11 cellular contexts compared by ENCODE assay signal in genomic region chr17:40179923-40180659, GRCh38. TPM values are rescaled to one million over a fixed set of nuclear protein-coding genes. Genes with fewer than 3 reads are reported as not detected.
DNase-seq lines count a peak whose midpoint lies in the region; ATAC-seq, FAIRE-seq and TF ChIP-seq lines count a peak whose summit lies in the region.
"Had no signal": no experiment of that assay in that cellular context is flagged by ENCODE, and none has a peak within 500 bp of the region (broad histone marks: within the 10 kb centered on the region; RNA-seq: fewer than 3 reads in every experiment).

No MANE protein-coding gene starts in this region.

- no peak overlapping the region for H3K27ac Mint-ChIP-seq in activated naive CD4-positive, alpha-beta T cell treated with anti-CD3 and anti-CD28 coated beads, Interleukin-2, amount 10 ng/mL, durations not matched to agents 7 days and 5 days
- H3K27ac Mint-ChIP-seq: activated CD4-positive, alpha-beta T cell treated with anti-CD3 and anti-CD28 coated beads for 36 hours had no signal

- peaks cover 20% of the 10 kb centered on the region for H3K36me3 ChIP-seq in BLaER1
- H3K36me3 ChIP-seq in MG63, result peaks cover 38% of the 10 kb centered on the region
- no peaks in the 10 kb centered on the region for H3K36me3 ChIP-seq in mucosa of rectum (ENCODE audit: control insufficient read depth in 2 of 2, insufficient read depth in 2 of 2, low read length in 2 of 2)

- H3K4me1 Mint-ChIP-seq in activated naive CD4-positive, alpha-beta T cell treated with anti-CD3 and anti-CD28 coated beads, Interleukin-2, amount 10 ng/mL, durations not matched to agents 7 days and 5 days, result peaks cover 9% of the 10 kb centered on the region

- peaks cover 15% of the 10 kb centered on the region; the same call in 1 of the 2 replicates for H4K20me1 ChIP-seq in BLaER1

- H3K27ac ChIP-seq in BLaER1, result peak overlapping the region; percentile 70; the same call in 1 of the 2 replicates
- peak overlapping the region; percentile 90 to 98 for H3K27ac ChIP-seq in mucosa of rectum (ENCODE audit: low read depth in 2 of 2, low read length in 2 of 2)
- H3K27ac ChIP-seq: parathyroid adenoma had no signal

- H3K27me3 Mint-ChIP-seq in activated naive CD4-positive, alpha-beta T cell treated with anti-CD3 and anti-CD28 coated beads, Interleukin-2, amount 10 ng/mL, durations not matched to agents 7 days and 5 days, result peaks cover 8% of the 10 kb centered on the region
- H3K27me3 Mint-ChIP-seq: activated CD4-positive, alpha-beta T cell treated with anti-CD3 and anti-CD28 coated beads for 36 hours had no signal

- CTCF ChIA-PET in activated naive CD4-positive, alpha-beta T cell treated with anti-CD3 and anti-CD28 coated beads, Interleukin-2, amount 10 ng/mL, durations not matched to agents 7 days and 5 days (lab: Charles Lee), result interaction anchor here (0.9 to 1.3 kb wide), 4 partner anchors 11 to 168 kb away, joined by 3 to 4 read pairs (median 3); no protein-coding TSS in a partner anchor

- H3K4me3 ChIP-seq in BLaER1, result no peak overlapping the region
- H3K4me3 ChIP-seq in MG63, result no peak overlapping the region
- H3K4me3 ChIP-seq in mucosa of rectum (ENCODE audit: low read length in 2 of 2), result peak overlapping the region; percentile 56 to 63

- peak overlapping the region; percentile 42; the same call in 1 of the 2 replicates for H3K9ac ChIP-seq in BLaER1
- H3K9ac ChIP-seq in mucosa of rectum (ENCODE audit: low read depth in 1 of 2, low read length in 2 of 2), result peak overlapping the region; percentile 78 to 96
- H3K9ac ChIP-seq: parathyroid adenoma had no signal

- DNase-seq in MG63, result peak; percentile 58
- peak; percentile 45 for DNase-seq in brain pericyte (ENCODE audit: low read depth, low spot score)
- no peak for DNase-seq in activated naive CD4-positive, alpha-beta T cell treated with anti-CD3 and anti-CD28 coated beads, Interleukin-2, amount 10 ng/mL, durations not matched to agents 7 days and 5 days
- DNase-seq in GM12891 (ENCODE audit: insufficient read length, low spot score), result no peak
- DNase-seq in cortex of kidney (lab: John Stamatoyannopoulos, UW), result no peak
- DNase-seq: activated CD4-positive, alpha-beta T cell treated with anti-CD3 and anti-CD28 coated beads for 36 hours; central memory CD4-positive, alpha-beta T cell had no signal

- H3K27me3 ChIP-seq in BLaER1 (no peaks in the 10 kb centered on the region), MG63 (no peaks in the 10 kb centered on the region), mucosa of rectum (ENCODE audit: control insufficient read depth in 2 of 2, insufficient read depth in 2 of 2, low read length in 2 of 2) (no peaks in the 10 kb centered on the region)

- no peak for TF ChIP-seq POLR2A in GM12891 (IDR thresholded peaks at IDR 0.05; ENCODE audit: low read depth, low read length)

- H3K4me1 ChIP-seq in BLaER1 (peaks cover 44% of the 10 kb centered on the region), mucosa of rectum (ENCODE audit: control insufficient read depth in 2 of 2, insufficient read depth in 2 of 2, low read length in 2 of 2) (peaks cover 32 to 43% of the 10 kb centered on the region in 2 donors)
- H3K4me1 ChIP-seq: parathyroid adenoma had no signal

- no peak overlapping the region for H3K4me3 Mint-ChIP-seq in activated naive CD4-positive, alpha-beta T cell treated with anti-CD3 and anti-CD28 coated beads, Interleukin-2, amount 10 ng/mL, durations not matched to agents 7 days and 5 days
- H3K4me3 Mint-ChIP-seq: activated CD4-positive, alpha-beta T cell treated with anti-CD3 and anti-CD28 coated beads for 36 hours had no signal

- no peak for ATAC-seq in GM21390 (IDR thresholded peaks at IDR 0.05; ENCODE audit: unreplicated experiment)
- ATAC-seq: activated CD4-positive, alpha-beta T cell treated with anti-CD3 and anti-CD28 coated beads for 36 hours had no signal

- H3K9me3 Mint-ChIP-seq in activated naive CD4-positive, alpha-beta T cell treated with anti-CD3 and anti-CD28 coated beads, Interleukin-2, amount 10 ng/mL, durations not matched to agents 7 days and 5 days, result no peaks in the 10 kb centered on the region

- FAIRE-seq in GM12891 (lab: Jason Lieb, UNC), result no peak

- peak overlapping the region; percentile 100 for H3K4me2 ChIP-seq in BLaER1

- H3K9me3 ChIP-seq in BLaER1 (no peaks in the 10 kb centered on the region), MG63 (no peaks in the 10 kb centered on the region), mucosa of rectum (ENCODE audit: control insufficient read depth in 2 of 2, low read length in 2 of 2) (no peaks in the 10 kb centered on the region)

- H3K36me3 Mint-ChIP-seq in activated naive CD4-positive, alpha-beta T cell treated with anti-CD3 and anti-CD28 coated beads, Interleukin-2, amount 10 ng/mL, durations not matched to agents 7 days and 5 days, result peaks cover 6% of the 10 kb centered on the region

TF ChIP-seq in GM12891, 5 proteins besides CTCF, POLR2A, EP300 and RAD21:
- TF ChIP-seq TAF1 (IDR thresholded peaks at IDR 0.05; ENCODE audit: low read depth, low read length), result no peak
- TF ChIP-seq POLR2AphosphoS5 (IDR thresholded peaks at IDR 0.05; ENCODE audit: low read depth, low read length), result no peak
- TF ChIP-seq POU2F2 (IDR thresholded peaks at IDR 0.05; ENCODE audit: low read depth, low read length), result no peak
- no peak for TF ChIP-seq SPI1 (IDR thresholded peaks at IDR 0.05; ENCODE audit: low read depth, low read length)
- no peak for TF ChIP-seq PAX5 (IDR thresholded peaks at IDR 0.05; ENCODE audit: insufficient read depth, low read length, severe bottlenecking)

RNA-seq across cellular contexts. Expression of gene RAPGEFL1, which starts 2.8 kb away (rescaled TPM):
- 0.27 and 2.0 TPM in 2 replicates for total RNA-seq in MG63 (2014; rRNA removed; shearing (Covaris generic); ENCODE audit: low replicate concordance)
- 1.4 TPM for polyA plus RNA-seq in GM12891 (2012; ENCODE audit: low read depth, missing spikeins)

RNA-seq across cellular contexts. Expression of gene WIPF2, which starts 39.0 kb away (rescaled TPM):
- 5.5 and 7.4 TPM in 2 replicates for total RNA-seq in MG63 (2014; rRNA removed; shearing (Covaris generic); ENCODE audit: low replicate concordance)
- 8.5 TPM for polyA plus RNA-seq in GM12891 (2012; ENCODE audit: low read depth, missing spikeins)

RNA-seq across cellular contexts. Expression of gene CASC3, which starts 39.8 kb away (rescaled TPM):
- total RNA-seq in MG63 (2014; rRNA removed; shearing (Covaris generic); ENCODE audit: low replicate concordance), result 50.2 and 63.6 TPM in 2 replicates
- 34.8 TPM for polyA plus RNA-seq in GM12891 (2012; ENCODE audit: low read depth, missing spikeins)

RNA-seq across cellular contexts. Expression of gene MSL1, which starts 58.3 kb away (rescaled TPM):
- total RNA-seq in MG63 (2014; rRNA removed; shearing (Covaris generic); ENCODE audit: low replicate concordance), result 44.9 and 53.4 TPM in 2 replicates
- polyA plus RNA-seq in GM12891 (2012; ENCODE audit: low read depth, missing spikeins), result 42.1 TPM

Comparison
In these comparisons a context has a peak if more than half of its experiments do, and no peak if none do; other contexts are left out.
1. H3K4me3 ChIP-seq: peak in mucosa of rectum (2 of 2); none in BLaER1 (single experiment) and MG63 (single experiment).
2. DNase-seq: peak in MG63 (single experiment) and brain pericyte (single experiment); none in activated naive CD4-positive, alpha-beta T cell treated with anti-CD3 and anti-CD28 coated beads, Interleukin-2, amount 10 ng/mL, durations not matched to agents 7 days and 5 days (single experiment), GM12891 (single experiment) and cortex of kidney (single experiment).